Comparison of ENCODE assay signal across 15 cellular contexts in the genomic region with DNA sequence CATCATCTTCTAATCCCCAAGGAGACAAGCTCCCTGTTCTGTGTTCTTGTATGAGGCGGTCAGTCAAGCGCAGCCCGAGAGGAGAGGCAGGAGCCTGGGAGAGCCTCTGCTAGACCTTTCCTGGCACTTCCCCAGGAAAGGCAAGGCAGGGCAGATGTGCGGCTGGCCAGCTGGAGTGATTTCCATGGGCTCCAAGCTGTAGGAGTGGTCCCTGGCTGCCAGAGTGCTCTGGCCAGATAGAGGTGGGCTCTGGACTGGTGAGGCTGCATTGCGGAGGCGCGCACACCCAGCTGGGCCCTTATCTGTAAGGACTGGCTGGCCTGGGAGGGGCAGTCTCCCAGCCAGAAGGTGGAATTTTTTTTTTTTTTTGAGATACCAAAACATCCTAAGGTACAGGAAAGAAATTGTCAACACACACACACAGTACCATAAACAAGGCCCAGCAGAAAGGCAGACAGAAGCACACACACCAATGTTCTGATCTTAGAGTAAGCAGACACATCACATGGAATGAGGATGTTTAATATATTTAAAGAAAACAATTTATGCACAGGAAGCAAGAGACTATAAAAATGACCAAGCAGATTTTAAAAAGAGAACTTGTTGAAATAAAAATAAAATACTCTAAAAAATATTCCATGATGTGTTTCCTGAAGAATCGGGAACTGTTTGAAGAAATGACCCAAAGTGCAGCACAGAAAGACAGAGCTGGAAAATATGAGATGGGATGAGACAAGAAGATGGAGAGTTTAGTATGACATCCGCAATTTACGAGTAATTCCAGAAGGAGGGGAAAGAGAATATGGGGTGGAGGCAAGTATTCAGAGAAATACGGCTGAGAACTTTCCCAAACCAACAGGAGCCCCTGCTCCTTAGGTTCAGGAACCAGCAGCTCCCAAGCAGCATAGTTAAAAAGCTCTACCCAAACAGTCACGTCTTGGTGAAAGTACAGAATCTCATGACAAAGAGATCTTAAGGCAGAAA. TPM values are rescaled to one million over a fixed set of nuclear protein-coding genes. Genes with fewer than 3 reads are reported as not detected.
A peak's percentile ranks its signal among the peaks of the same experiment; 100 is the strongest.
DNase-seq lines count a peak whose midpoint lies in the region; ATAC-seq and TF ChIP-seq lines count a peak whose summit lies in the region.
"Had no signal": no experiment of that assay in that cellular context is flagged by ENCODE, and none has a peak within 500 bp of the region (broad histone marks: within the 10 kb centered on the region; RNA-seq: fewer than 3 reads in every experiment).

No MANE protein-coding gene starts in this region.

- H3K27me3 Mint-ChIP-seq in chondrocyte (ENCODE audit: low read depth): no peaks in the 10 kb centered on the region
- H3K27me3 Mint-ChIP-seq in naive B cell: no peaks in the 10 kb centered on the region

- peak; percentile 35 for DNase-seq in cardiac septum (ENCODE audit: low spot score)
- DNase-seq in heart left ventricle: no peak
- DNase-seq in chondrocyte (ENCODE audit: low spot score): peak; percentile 46
- no peak for DNase-seq in naive B cell
- DNase-seq in upper lobe of right lung: peak; percentile 66
- DNase-seq in islet precursor cell: no peak
- no peak for DNase-seq in NCI-H1105 treated with DMSO at 0.1 percent for 48 hours (lab: John Stamatoyannopoulos, UW)
- no peak for DNase-seq in NCI-H2107 treated with DMSO at 0.1 percent for 48 hours (lab: John Stamatoyannopoulos, UW; ENCODE audit: unreplicated experiment)
- DNase-seq: amniotic stem cell; effector CD4-positive, alpha-beta T cell; EL; foreskin melanocyte; NCI-H748 treated with DMSO at 0.1 percent for 48 hours; SHP77 had no signal

- peaks cover 0 to 24% (median 8%) of the 10 kb centered on the region in 12 donors for H3K4me1 ChIP-seq in heart left ventricle
- peaks cover 11% of the 10 kb centered on the region for H3K4me1 ChIP-seq in upper lobe of right lung

- peaks cover 0 to 19% (median 6%) of the 10 kb centered on the region in 9 donors for H3K36me3 ChIP-seq in heart left ventricle
- H3K36me3 ChIP-seq in upper lobe of right lung: peaks cover 9% of the 10 kb centered on the region

- peaks cover 1% of the 10 kb centered on the region for H3K36me3 Mint-ChIP-seq in chondrocyte (ENCODE audit: low read depth)
- H3K36me3 Mint-ChIP-seq in naive B cell: peaks cover 0 to 5% of the 10 kb centered on the region in 2 donors

- H3K4me1 Mint-ChIP-seq in chondrocyte (ENCODE audit: low read depth) (peaks cover 15% of the 10 kb centered on the region), naive B cell (peaks cover 0 to 11% (median 7%) of the 10 kb centered on the region in 3 donors)

- TF ChIP-seq CTCF in heart left ventricle (IDR thresholded peaks at IDR 0.05): no peak
- TF ChIP-seq CTCF in chondrocyte (IDR thresholded peaks at IDR 0.05): no peak
- no peak for TF ChIP-seq CTCF in upper lobe of right lung (IDR thresholded peaks at IDR 0.05)

- H3K27ac ChIP-seq in heart left ventricle: peak overlapping the region in 2 of 12 donors; percentile 41 to 45
- H3K27ac ChIP-seq in upper lobe of right lung: peak overlapping the region; percentile 66
- H3K27ac ChIP-seq: KMS-11 had no signal

- H3K4me3 ChIP-seq in heart left ventricle: no peak overlapping the region
- H3K4me3 ChIP-seq in upper lobe of right lung: no peak overlapping the region

- H3K9me3 ChIP-seq in heart left ventricle (no peaks in the 10 kb centered on the region), upper lobe of right lung (no peaks in the 10 kb centered on the region)

- intact Hi-C loops in cardiac septum (cut with DNase I) (no loop called here), heart left ventricle (cut with DNase I) (loop anchor here in 1 of 10 donors (10.0 kb wide), 1 partner anchor 54 kb away; no protein-coding TSS in a partner anchor), upper lobe of right lung (cut with DNase I) (no loop called here)

- ATAC-seq in heart left ventricle: no peak
- ATAC-seq in naive B cell (ENCODE audit: low read depth in 2 of 2): no peak
- ATAC-seq in upper lobe of right lung: peak; percentile 68

- H3K9me3 Mint-ChIP-seq in chondrocyte (ENCODE audit: low read depth) (no peaks in the 10 kb centered on the region), naive B cell (no peaks in the 10 kb centered on the region)

- H3K27me3 ChIP-seq in heart left ventricle (no peaks in the 10 kb centered on the region), upper lobe of right lung (no peaks in the 10 kb centered on the region)

- peak overlapping the region; percentile 80 for H3K27ac Mint-ChIP-seq in chondrocyte (ENCODE audit: unreplicated experiment)
- H3K27ac Mint-ChIP-seq in naive B cell: peak overlapping the region in 5 of 6 donors; percentile 18 to 93 (median 60)

- H3K4me3 Mint-ChIP-seq in chondrocyte (ENCODE audit: unreplicated experiment) (no peak overlapping the region), naive B cell (peak overlapping the region in 2 of 8 donors; percentile 1 to 18)

- WGBS in heart left ventricle, 4 donors: 72 to 82% (median 76%) methylated on average over 12 of the region's 12 CpGs

- TF ChIP-seq POLR2A in heart left ventricle (IDR thresholded peaks at IDR 0.05): no peak

RNA-seq across cellular contexts. Expression of gene IBA57, which starts 13.4 kb away (rescaled TPM):
- 16.6 TPM for total RNA-seq in cardiac septum
- total RNA-seq in heart left ventricle: 10 to 100 TPM in 7 of 9 donors, 1 to 10 TPM in 2; 8.7 to 18.6 (median 12.3) TPM
- polyA plus RNA-seq in heart left ventricle: 10 to 100 TPM in 1 of 2 donors, 1 to 10 TPM in 1; 4.8 to 11.3 TPM
- total RNA-seq in chondrocyte: 5.2 to 7.7 TPM (median 5.9 TPM) in 3 replicates
- 10 to 100 TPM in 1 of 6 donors, 1 to 10 TPM in 5; 2.0 to 11.7 (median 3.1) TPM for polyA plus RNA-seq in naive B cell (ENCODE audit: low read depth in 6 of 6)
- 13.0 TPM for total RNA-seq in upper lobe of right lung

RNA-seq across cellular contexts. Expression of gene OBSCN, which starts 28.8 kb away (rescaled TPM):
- 396 TPM for total RNA-seq in cardiac septum
- total RNA-seq in heart left ventricle: 100 to 1,000 TPM; 238 to 460 (median 354) TPM
- polyA plus RNA-seq in heart left ventricle: 100 to 1,000 TPM; 155 to 524 TPM
- total RNA-seq in chondrocyte: 6.3 to 11.4 TPM (median 10.2 TPM) in 3 replicates
- polyA plus RNA-seq in naive B cell (ENCODE audit: low read depth in 6 of 6): 1 to 10 TPM in 5 of 6 donors, under 1 TPM in 1; 0.78 to 2.5 (median 1.5) TPM
- total RNA-seq in upper lobe of right lung: 39.4 TPM

RNA-seq across cellular contexts. Expression of gene GJC2, which starts 29.3 kb away (rescaled TPM):
- total RNA-seq in cardiac septum (1.6 TPM), heart left ventricle (1 to 10 TPM in 3 of 9 donors, under 1 TPM in 6; 0.40 to 3.8 (median 0.88) TPM), chondrocyte (1.5 to 2.0 TPM (median 1.8 TPM) in 3 replicates), upper lobe of right lung (6.9 TPM)
- polyA plus RNA-seq in heart left ventricle (under 1 TPM; 0.61 to 0.78 TPM), naive B cell (ENCODE audit: low read depth in 6 of 6) (not detected)

RNA-seq across cellular contexts. Expression of gene GUK1, which starts 39.0 kb away (rescaled TPM):
- total RNA-seq in cardiac septum (213 TPM), heart left ventricle (100 to 1,000 TPM; 142 to 290 (median 169) TPM), chondrocyte (155 to 196 TPM (median 189 TPM) in 3 replicates), upper lobe of right lung (203 TPM)
- polyA plus RNA-seq in heart left ventricle (100 to 1,000 TPM; 231 to 358 TPM), naive B cell (ENCODE audit: low read depth in 6 of 6) (100 to 1,000 TPM; 190 to 350 (median 220) TPM)

Comparison
In these comparisons a context has a peak if more than half of its experiments do, and no peak if none do; other contexts are left out.
1. DNase-seq: peak in cardiac septum (single experiment), chondrocyte (single experiment) and upper lobe of right lung (single experiment); none in heart left ventricle (0 of 5), naive B cell (single experiment), islet precursor cell (single experiment), NCI-H1105 treated with DMSO at 0.1 percent for 48 hours (single experiment) and NCI-H2107 treated with DMSO at 0.1 percent for 48 hours (single experiment).